19 cellular contexts compared by ENCODE assay signal in genomic region chr22:20176421-20177060, GRCh38. TPM values are rescaled to one million over a fixed set of nuclear protein-coding genes. Genes with fewer than 3 reads are reported as not detected.
DNase-seq lines count a peak whose midpoint lies in the region; ATAC-seq and TF ChIP-seq lines count a peak whose summit lies in the region.
"Had no signal": no experiment of that assay in that cellular context is flagged by ENCODE, and none has a peak within 500 bp of the region (broad histone marks: within the 10 kb centered on the region; RNA-seq: fewer than 3 reads in every experiment).

No MANE protein-coding gene starts in this region.

- CTCF ChIA-PET in WTC11 (lab: Charles Lee), result interaction anchor here (1.6 to 4.4 kb wide), 5 partner anchors 10 to 63 kb away, joined by 4 to 44 read pairs (median 19); no protein-coding TSS in a partner anchor

- no peak overlapping the region for H3K4me2 ChIP-seq in neuronal stem cell (ENCODE audit: insufficient read depth, low read length, poor library complexity, severe bottlenecking)

- H2AFZ ChIP-seq in neuronal stem cell (ENCODE audit: low read length), result no peak overlapping the region

- TF ChIP-seq CTCF in glutamatergic neuron (IDR thresholded peaks at IDR 0.05; ENCODE audit: partially characterized antibody, unreplicated experiment) (no peak), WTC11 (IDR thresholded peaks at IDR 0.05) (no peak)

- no peaks in the 10 kb centered on the region for H3K79me1 ChIP-seq in neuronal stem cell (ENCODE audit: low read depth, low read length)

- POLR2A ChIA-PET in WTC11 (lab: Charles Lee), result no interaction called here

- no peak overlapping the region for H2BK12ac ChIP-seq in neuronal stem cell (ENCODE audit: low read length)

- H3K18ac ChIP-seq in neuronal stem cell (ENCODE audit: low read length), result no peak overlapping the region

- H3K36me3 ChIP-seq in neuronal stem cell (replicated peaks in 1 of 2; ENCODE audit: control insufficient read depth in 2 of 2, insufficient read depth in 2 of 2, low read length in 2 of 2), result no peaks in the 10 kb centered on the region
- H3K36me3 ChIP-seq: HAP-1 had no signal

- H2AK5ac ChIP-seq in neuronal stem cell (ENCODE audit: low read depth, low read length), result no peak overlapping the region

- no peaks in the 10 kb centered on the region for H3K9me3 Mint-ChIP-seq in glutamatergic neuron (ENCODE audit: unreplicated experiment)
- no peaks in the 10 kb centered on the region for H3K9me3 Mint-ChIP-seq in WTC11
- H3K9me3 Mint-ChIP-seq: CD4-positive, alpha-beta T cell; IgD-negative memory B cell had no signal

- H3K27me3 Mint-ChIP-seq in glutamatergic neuron (ENCODE audit: unreplicated experiment) (peaks cover 4% of the 10 kb centered on the region), WTC11 (ENCODE audit: low read depth) (no peaks in the 10 kb centered on the region)
- H3K27me3 Mint-ChIP-seq: CD4-positive, alpha-beta T cell; IgD-negative memory B cell had no signal

- H3K4me3 Mint-ChIP-seq in glutamatergic neuron (ENCODE audit: unreplicated experiment), result no peak overlapping the region
- no peak overlapping the region for H3K4me3 Mint-ChIP-seq in WTC11
- H3K4me3 Mint-ChIP-seq: CD4-positive, alpha-beta T cell; IgD-negative memory B cell had no signal

- peaks cover 0 to 68% (median 0%) of the 10 kb centered on the region in 3 experiments for H3K27me3 ChIP-seq in neuronal stem cell (ENCODE audit: control insufficient read depth in 3 of 3, insufficient read depth in 3 of 3, low read depth in 1 of 3, low read length in 3 of 3)

- H3K4me1 Mint-ChIP-seq in glutamatergic neuron (ENCODE audit: low read depth, unreplicated experiment) (peaks cover 5% of the 10 kb centered on the region), WTC11 (no peaks in the 10 kb centered on the region)
- H3K4me1 Mint-ChIP-seq: IgD-negative memory B cell had no signal

- H2BK5ac ChIP-seq in neuronal stem cell (ENCODE audit: low read length), result no peak overlapping the region

- DNase-seq in NCI-H2171 treated with DMSO at 0.1 percent for 48 hours (lab: John Stamatoyannopoulos, UW), result peak; percentile 12
- no peak for DNase-seq in NCI-H2171 (lab: John Stamatoyannopoulos, UW)
- peak; percentile 18 for DNase-seq in NCI-H524 treated with DMSO at 0.1 percent for 48 hours (lab: John Stamatoyannopoulos, UW)
- no peak for DNase-seq in glutamatergic neuron
- DNase-seq in neuronal stem cell (ENCODE audit: low spot score), result no peak
- DNase-seq in foreskin melanocyte, result no peak
- DNase-seq in WTC11 (ENCODE audit: low spot score), result no peak
- DNase-seq: ACHN; C1 segment of cervical spinal cord; Calu3; CD4-positive, alpha-beta T cell; DMS153; DMS79 treated with DMSO at 0.1 percent for 48 hours; EL had no signal

- WGBS in neuronal stem cell (ENCODE audit: extremely low coverage in 2 of 2, insufficient read length in 2 of 2, insufficient replicate concordance in 1 of 2), 2 donors, result no CpG with 5 or more reads among the region's 15 CpGs

- no peak overlapping the region for H3K4ac ChIP-seq in neuronal stem cell (ENCODE audit: low read length)

- no peak overlapping the region for H2BK15ac ChIP-seq in neuronal stem cell (ENCODE audit: low read length)

- no peak overlapping the region for H3K23ac ChIP-seq in neuronal stem cell (ENCODE audit: low read depth, low read length, poor library complexity)

- H4K91ac ChIP-seq in neuronal stem cell (ENCODE audit: low read depth, low read length, poor library complexity), result no peak overlapping the region

- peak overlapping the region; percentile 78 for H3K14ac ChIP-seq in neuronal stem cell (ENCODE audit: low read length)

- H3K27ac ChIP-seq in neuronal stem cell (replicated peaks; ENCODE audit: low read length), result no peak overlapping the region

- no peak overlapping the region for H4K8ac ChIP-seq in neuronal stem cell (ENCODE audit: low read depth, low read length)

- H3K4me1 ChIP-seq in neuronal stem cell (ENCODE audit: control insufficient read depth in 2 of 2, insufficient read depth in 1 of 2, low read depth in 1 of 2, low read length in 2 of 2), result peaks cover 0 to 5% of the 10 kb centered on the region in 2 donors
- H3K4me1 ChIP-seq: HAP-1 had no signal

- H3K9ac ChIP-seq in neuronal stem cell (ENCODE audit: low read depth, low read length, poor library complexity), result no peak overlapping the region

- no peak overlapping the region for H2BK120ac ChIP-seq in neuronal stem cell (ENCODE audit: low read depth, low read length)

- H3K4me3 ChIP-seq in neuronal stem cell (ENCODE audit: low read length in 2 of 2), result peak overlapping the region in 1 of 2 donors; percentile 32
- H3K4me3 ChIP-seq: HAP-1 had no signal

- H3K36me3 Mint-ChIP-seq in glutamatergic neuron (ENCODE audit: unreplicated experiment) (no peaks in the 10 kb centered on the region), WTC11 (no peaks in the 10 kb centered on the region)
- H3K36me3 Mint-ChIP-seq: IgD-negative memory B cell had no signal

- H3K27ac Mint-ChIP-seq in glutamatergic neuron (ENCODE audit: unreplicated experiment) (peak overlapping the region; percentile 12), WTC11 (no peak overlapping the region)
- H3K27ac Mint-ChIP-seq: CD4-positive, alpha-beta T cell; IgD-negative memory B cell had no signal

- no peaks in the 10 kb centered on the region for H3K9me3 ChIP-seq in neuronal stem cell (replicated peaks in 1 of 2; ENCODE audit: control insufficient read depth in 2 of 2, insufficient read depth in 1 of 2, low read depth in 1 of 2, low read length in 2 of 2)
- H3K9me3 ChIP-seq: HAP-1 had no signal

- ATAC-seq in WTC11, result no peak
- ATAC-seq in GM19467 (IDR thresholded peaks at IDR 0.05; ENCODE audit: unreplicated experiment), result no peak

TF ChIP-seq in WTC11, 78 proteins besides CTCF, POLR2A, EP300 and RAD21 (continues in another document):
- no peak for TF ChIP-seq ZNF281 (CRISPR knock-in tag; IDR thresholded peaks at IDR 0.05)
- TF ChIP-seq, protein P1, sequence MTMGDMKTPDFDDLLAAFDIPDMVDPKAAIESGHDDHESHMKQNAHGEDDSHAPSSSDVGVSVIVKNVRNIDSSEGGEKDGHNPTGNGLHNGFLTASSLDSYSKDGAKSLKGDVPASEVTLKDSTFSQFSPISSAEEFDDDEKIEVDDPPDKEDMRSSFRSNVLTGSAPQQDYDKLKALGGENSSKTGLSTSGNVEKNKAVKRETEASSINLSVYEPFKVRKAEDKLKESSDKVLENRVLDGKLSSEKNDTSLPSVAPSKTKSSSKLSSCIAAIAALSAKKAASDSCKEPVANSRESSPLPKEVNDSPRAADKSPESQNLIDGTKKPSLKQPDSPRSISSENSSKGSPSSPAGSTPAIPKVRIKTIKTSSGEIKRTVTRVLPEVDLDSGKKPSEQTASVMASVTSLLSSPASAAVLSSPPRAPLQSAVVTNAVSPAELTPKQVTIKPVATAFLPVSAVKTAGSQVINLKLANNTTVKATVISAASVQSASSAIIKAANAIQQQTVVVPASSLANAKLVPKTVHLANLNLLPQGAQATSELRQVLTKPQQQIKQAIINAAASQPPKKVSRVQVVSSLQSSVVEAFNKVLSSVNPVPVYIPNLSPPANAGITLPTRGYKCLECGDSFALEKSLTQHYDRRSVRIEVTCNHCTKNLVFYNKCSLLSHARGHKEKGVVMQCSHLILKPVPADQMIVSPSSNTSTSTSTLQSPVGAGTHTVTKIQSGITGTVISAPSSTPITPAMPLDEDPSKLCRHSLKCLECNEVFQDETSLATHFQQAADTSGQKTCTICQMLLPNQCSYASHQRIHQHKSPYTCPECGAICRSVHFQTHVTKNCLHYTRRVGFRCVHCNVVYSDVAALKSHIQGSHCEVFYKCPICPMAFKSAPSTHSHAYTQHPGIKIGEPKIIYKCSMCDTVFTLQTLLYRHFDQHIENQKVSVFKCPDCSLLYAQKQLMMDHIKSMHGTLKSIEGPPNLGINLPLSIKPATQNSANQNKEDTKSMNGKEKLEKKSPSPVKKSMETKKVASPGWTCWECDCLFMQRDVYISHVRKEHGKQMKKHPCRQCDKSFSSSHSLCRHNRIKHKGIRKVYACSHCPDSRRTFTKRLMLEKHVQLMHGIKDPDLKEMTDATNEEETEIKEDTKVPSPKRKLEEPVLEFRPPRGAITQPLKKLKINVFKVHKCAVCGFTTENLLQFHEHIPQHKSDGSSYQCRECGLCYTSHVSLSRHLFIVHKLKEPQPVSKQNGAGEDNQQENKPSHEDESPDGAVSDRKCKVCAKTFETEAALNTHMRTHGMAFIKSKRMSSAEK (CRISPR knock-in tag; IDR thresholded peaks at IDR 0.05; ENCODE audit: borderline replicate concordance), result no peak

RNA-seq across cellular contexts. Expression of gene CCDC188, which starts 25.7 kb away (rescaled TPM):
- total RNA-seq in glutamatergic neuron (ENCODE audit: unreplicated experiment) (0.54 TPM), WTC11 (2021) (not detected in 3 replicates)
- polyA plus RNA-seq in neuronal stem cell (2013, experiment 1 of 2), result not detected
- not detected for polyA plus RNA-seq in neuronal stem cell (2013, experiment 2 of 2)
- total RNA-seq: A172; Calu3; CD4-positive, alpha-beta T cell; H1 had no signal
- polyA plus RNA-seq: H1, IgD-negative memory B cell had no signal

RNA-seq across cellular contexts. Expression of gene ZDHHC8, which starts 44.9 kb away (rescaled TPM):
- total RNA-seq in glutamatergic neuron (ENCODE audit: unreplicated experiment), result 119 TPM
- polyA plus RNA-seq in neuronal stem cell (2013, experiment 1 of 2), result 44.3 TPM
- polyA plus RNA-seq in neuronal stem cell (2013, experiment 2 of 2), result 42.8 TPM
- 72.3 to 79.7 TPM (median 77.6 TPM) in 3 replicates for total RNA-seq in WTC11 (2021)

RNA-seq across cellular contexts. Expression of gene TRMT2A, which starts 59.5 kb away (rescaled TPM):
- 62.1 TPM for total RNA-seq in glutamatergic neuron (ENCODE audit: unreplicated experiment)
- 21.2 TPM for polyA plus RNA-seq in neuronal stem cell (2013, experiment 1 of 2)
- polyA plus RNA-seq in neuronal stem cell (2013, experiment 2 of 2), result 21.9 TPM
- total RNA-seq in WTC11 (2021), result 52.0 to 68.6 TPM (median 53.7 TPM) in 3 replicates

Comparison
In these comparisons a context has a peak if more than half of its experiments do, and no peak if none do; other contexts are left out.
1. DNase-seq: peak in NCI-H2171 treated with DMSO at 0.1 percent for 48 hours (single experiment) and NCI-H524 treated with DMSO at 0.1 percent for 48 hours (single experiment); none in NCI-H2171 (single experiment), glutamatergic neuron (single experiment), neuronal stem cell (single experiment), foreskin melanocyte (single experiment) and WTC11 (single experiment).